In genomic region chr19:2237051-2237868, GRCh38 we compare ENCODE assay signal across 8 cellular contexts. TPM values are rescaled to one million over a fixed set of nuclear protein-coding genes. Genes with fewer than 3 reads are reported as not detected.
A peak's percentile ranks its signal among the peaks of the same experiment; 100 is the strongest.
DNase-seq lines count a peak whose midpoint lies in the region; ATAC-seq and TF ChIP-seq lines count a peak whose summit lies in the region.

No MANE protein-coding gene starts in this region.

- H3K36me3 Mint-ChIP-seq in endothelial cell (ENCODE audit: low read depth, unreplicated experiment) = peaks cover 25% of the 10 kb centered on the region

- BruUV-seq in PC-9 (replicated peaks; lab: Mats Ljungman, UMichigan) = no TSS peak

- no peak for TF ChIP-seq CTCF in PC-9 (conservative IDR thresholded peaks at IDR 0.05)
- TF ChIP-seq CTCF in endothelial cell (IDR thresholded peaks at IDR 0.05; ENCODE audit: unreplicated experiment) = no peak
- TF ChIP-seq CTCF in neutrophil (IDR thresholded peaks at IDR 0.05) = no peak

- peaks cover 49% of the 10 kb centered on the region for H4K20me1 ChIP-seq in PC-9 (ENCODE audit: insufficient read depth)

- DNase-seq in COLO668 (lab: John Stamatoyannopoulos, UW; ENCODE audit: unreplicated experiment) = peak; percentile 32
- no peak for DNase-seq in PC-9
- DNase-seq in endothelial cell (ENCODE audit: low spot score) = no peak
- DNase-seq in GM19238 (ENCODE audit: insufficient read length, low spot score) = no peak
- DNase-seq in midbrain (lab: John Stamatoyannopoulos, UW) = no peak

- peak overlapping the region; percentile 85 for H2AFZ ChIP-seq in PC-9

- H3K27ac ChIP-seq in PC-9 = peak overlapping the region; percentile 83
- peak overlapping the region; percentile 97 for H3K27ac ChIP-seq in neutrophil

- ATAC-seq in GM18505 (IDR thresholded peaks at IDR 0.05; ENCODE audit: unreplicated experiment) = no peak
- no peak for ATAC-seq in GM19467 (IDR thresholded peaks at IDR 0.05; ENCODE audit: unreplicated experiment)

- H3K4me1 ChIP-seq in PC-9 (replicated peaks; ENCODE audit: insufficient read depth) (peaks cover 15% of the 10 kb centered on the region), neutrophil (ENCODE audit: control insufficient read depth in 1 of 2, insufficient read depth in 1 of 2, low read depth in 1 of 2, low read length in 1 of 2) (peaks cover 52 to 60% of the 10 kb centered on the region in 2 experiments)

- no peaks in the 10 kb centered on the region for H3K9me2 ChIP-seq in PC-9 (ENCODE audit: insufficient read depth)

- H3K4me1 Mint-ChIP-seq in endothelial cell (ENCODE audit: unreplicated experiment) = peaks cover 47% of the 10 kb centered on the region

- POLR2A ChIA-PET in PC-9 (lab: Charles Lee; ENCODE audit: unreplicated experiment) = no interaction called here

- CTCF ChIA-PET in PC-9 (lab: Charles Lee) = no interaction called here

- peaks cover 23% of the 10 kb centered on the region for H3K27me3 Mint-ChIP-seq in endothelial cell (ENCODE audit: unreplicated experiment)

- peak overlapping the region; percentile 98 for H3K4me3 Mint-ChIP-seq in endothelial cell (ENCODE audit: unreplicated experiment)

- H3K27me3 ChIP-seq in PC-9 (ENCODE audit: insufficient read depth, low read depth) (no peaks in the 10 kb centered on the region), neutrophil (no peaks in the 10 kb centered on the region)

- peak overlapping the region; percentile 93 for H3K4me2 ChIP-seq in PC-9

- H3K9me3 ChIP-seq in PC-9 (ENCODE audit: insufficient read depth, low read depth) (no peaks in the 10 kb centered on the region), neutrophil (no peaks in the 10 kb centered on the region)

- H3K9me3 Mint-ChIP-seq in endothelial cell (ENCODE audit: unreplicated experiment) = no peaks in the 10 kb centered on the region

- peak overlapping the region; percentile 92 for H3K27ac Mint-ChIP-seq in endothelial cell (ENCODE audit: unreplicated experiment)

- intact Hi-C loops in PC-9 (cut with micrococcal nuclease; ENCODE audit: unreplicated experiment) = loop anchor here (10.0 kb wide), 1 partner anchor 228 kb away; no protein-coding TSS in a partner anchor

- H3K36me3 ChIP-seq in PC-9 (ENCODE audit: low read depth) (no peaks in the 10 kb centered on the region), neutrophil (peaks cover 18% of the 10 kb centered on the region)

- H3F3A ChIP-seq in PC-9 (ENCODE audit: insufficient read depth, low read depth) = peaks cover 9% of the 10 kb centered on the region; the same call in 1 of the 2 replicates

- no peak for TF ChIP-seq POLR2A in GM18505 (IDR thresholded peaks at IDR 0.05; ENCODE audit: borderline replicate concordance, extremely low read depth, insufficient read depth, insufficient read length)

- peak overlapping the region; percentile 82 for H3K4me3 ChIP-seq in PC-9
- H3K4me3 ChIP-seq in neutrophil (ENCODE audit: low read depth in 1 of 2, low read length in 1 of 2) = peak overlapping the region; percentile 78 to 94

- H3K79me2 ChIP-seq in PC-9 (ENCODE audit: low read depth) = peaks cover 80% of the 10 kb centered on the region

RNA-seq across cellular contexts. Expression of gene SF3A2, which starts 0.6 kb away (rescaled TPM):
- total RNA-seq in PC-9 (2021) = 73.5 and 83.0 TPM in 2 replicates
- total RNA-seq in endothelial cell (ENCODE audit: unreplicated experiment) = 137 TPM

RNA-seq across cellular contexts. Expression of gene PLEKHJ1, which starts 1.1 kb away (rescaled TPM):
- 38.6 and 45.9 TPM in 2 replicates for total RNA-seq in PC-9 (2021)
- 126 TPM for total RNA-seq in endothelial cell (ENCODE audit: unreplicated experiment)

RNA-seq across cellular contexts. Expression of gene AMH, which starts 11.9 kb away (rescaled TPM):
- total RNA-seq in PC-9 (2021) (6.9 and 8.1 TPM in 2 replicates), endothelial cell (ENCODE audit: unreplicated experiment) (5.6 TPM)

RNA-seq across cellular contexts. Expression of gene JSRP1, which starts 19.0 kb away (rescaled TPM):
- 1.1 and 1.4 TPM in 2 replicates for total RNA-seq in PC-9 (2021)
- total RNA-seq in endothelial cell (ENCODE audit: unreplicated experiment) = not detected

RNA-seq across cellular contexts. Expression of gene PEAK3, which starts 44.7 kb away (rescaled TPM):
- not detected in 2 replicates for total RNA-seq in PC-9 (2021)
- total RNA-seq in endothelial cell (ENCODE audit: unreplicated experiment) = 0.97 TPM
